8 cellular contexts compared by ENCODE assay signal in genomic region chr4:5460106-5460801, GRCh38.
DNase-seq lines count a peak whose midpoint lies in the region; ATAC-seq and TF ChIP-seq lines count a peak whose summit lies in the region.

No MANE protein-coding gene starts in this region.

- peak; percentile 35; the same call in 1 of the 2 replicates for TF ChIP-seq CTCF in OCI-LY1 (IDR thresholded peaks at IDR 0.05; ENCODE audit: low read length)
- peak; percentile 33 to 51 for TF ChIP-seq CTCF in fibroblast of lung (conservative IDR thresholded peaks at IDR 0.05 in 1 of 2, IDR thresholded peaks at IDR 0.05 in 1 of 2; ENCODE audit: low read depth in 1 of 2, low read length in 2 of 2)
- peak; percentile 68 for TF ChIP-seq CTCF in progenitor cell of endocrine pancreas (IDR thresholded peaks at IDR 0.05; ENCODE audit: unreplicated experiment)
- no peak for TF ChIP-seq CTCF in coronary artery (IDR thresholded peaks at IDR 0.05)

- H3K27me3 Mint-ChIP-seq in activated CD4-positive, alpha-beta T cell treated with anti-CD3 and anti-CD28 coated beads for 36 hours: no peaks in the 10 kb centered on the region
- H3K27me3 Mint-ChIP-seq in progenitor cell of endocrine pancreas: no peaks in the 10 kb centered on the region
- H3K27me3 Mint-ChIP-seq in activated T-helper 2 cell treated with anti-CD3 and anti-CD28 coated beads, Interferon-gamma antibody, Interleukin-2, Interleukin-4, amounts not matched to agents 10 μg/mL and 5 μg/mL and 100 μg/mL, durations not matched to agents 14 hours and 24 hours and 36 hours (ENCODE audit: low read depth): no peaks in the 10 kb centered on the region

- H3K4me3 Mint-ChIP-seq in activated CD4-positive, alpha-beta T cell treated with anti-CD3 and anti-CD28 coated beads for 36 hours: no peak overlapping the region
- no peak overlapping the region for H3K4me3 Mint-ChIP-seq in progenitor cell of endocrine pancreas (ENCODE audit: low read depth)
- no peak overlapping the region for H3K4me3 Mint-ChIP-seq in activated T-helper 2 cell treated with anti-CD3 and anti-CD28 coated beads, Interferon-gamma antibody, Interleukin-2, Interleukin-4, amounts not matched to agents 10 μg/mL and 5 μg/mL and 100 μg/mL, durations not matched to agents 14 hours and 24 hours and 36 hours (ENCODE audit: low read depth)

- H3K4me2 ChIP-seq in OCI-LY1 (ENCODE audit: low read length) (no peak overlapping the region), fibroblast of lung (ENCODE audit: extremely low read depth, insufficient read depth, low read length) (no peak overlapping the region)

- DNase-seq in activated CD4-positive, alpha-beta T cell treated with anti-CD3 and anti-CD28 coated beads for 36 hours: peak; percentile 35
- no peak for DNase-seq in activated CD4-positive, alpha-beta T cell treated with anti-CD3 and anti-CD28 coated beads for 1 hour
- DNase-seq in fibroblast of lung (ENCODE audit: low read depth in 2 of 2): peak; percentile 18 to 25
- peak; percentile 17 for DNase-seq in progenitor cell of endocrine pancreas (ENCODE audit: low spot score, unreplicated experiment)
- no peak for DNase-seq in coronary artery (ENCODE audit: low spot score)
- no peak for DNase-seq in activated T-helper 2 cell treated with anti-CD3 and anti-CD28 coated beads, Interferon-gamma antibody, Interleukin-2, Interleukin-4, amounts not matched to agents 10 μg/mL and 5 μg/mL and 100 μg/mL, durations not matched to agents 14 hours and 24 hours and 36 hours (ENCODE audit: low spot score)

- no peak overlapping the region for H3K4me3 ChIP-seq in OCI-LY1 (ENCODE audit: low read depth, low read length, poor library complexity, severe bottlenecking)
- H3K4me3 ChIP-seq in fibroblast of lung (replicated peaks in 1 of 4; ENCODE audit: control extremely low read depth in 1 of 4, insufficient read depth in 1 of 4, low read depth in 3 of 4, low read length in 4 of 4): no peak overlapping the region
- no peak overlapping the region for H3K4me3 ChIP-seq in coronary artery

- H3K27ac ChIP-seq in OCI-LY1 (ENCODE audit: low read depth, low read length, poor library complexity, severe bottlenecking): no peak overlapping the region
- H3K27ac ChIP-seq in fibroblast of lung (ENCODE audit: insufficient read depth, low read length): no peak overlapping the region
- H3K27ac ChIP-seq in coronary artery: no peak overlapping the region

- H3F3A ChIP-seq in OCI-LY1 (ENCODE audit: insufficient read depth, low read length): no peaks in the 10 kb centered on the region

- H2AFZ ChIP-seq in OCI-LY1 (ENCODE audit: low read length): no peak overlapping the region
- H2AFZ ChIP-seq in fibroblast of lung (ENCODE audit: low read length): no peak overlapping the region

- no peaks in the 10 kb centered on the region for H3K4me1 Mint-ChIP-seq in activated CD4-positive, alpha-beta T cell treated with anti-CD3 and anti-CD28 coated beads for 36 hours
- H3K4me1 Mint-ChIP-seq in progenitor cell of endocrine pancreas (ENCODE audit: low read depth): no peaks in the 10 kb centered on the region
- H3K4me1 Mint-ChIP-seq in activated T-helper 2 cell treated with anti-CD3 and anti-CD28 coated beads, Interferon-gamma antibody, Interleukin-2, Interleukin-4, amounts not matched to agents 10 μg/mL and 5 μg/mL and 100 μg/mL, durations not matched to agents 14 hours and 24 hours and 36 hours (ENCODE audit: low read depth): no peaks in the 10 kb centered on the region

- H3K9me3 ChIP-seq in OCI-LY1 (ENCODE audit: low read length) (no peaks in the 10 kb centered on the region), fibroblast of lung (ENCODE audit: control insufficient read depth, insufficient read depth, low read depth, low read length) (no peaks in the 10 kb centered on the region)

- H4K20me1 ChIP-seq in OCI-LY1 (ENCODE audit: insufficient read depth, low read length): no peaks in the 10 kb centered on the region
- no peaks in the 10 kb centered on the region for H4K20me1 ChIP-seq in fibroblast of lung (ENCODE audit: control insufficient read depth, extremely low read depth, insufficient read depth, low read length)

- CTCF ChIA-PET in activated CD4-positive, alpha-beta T cell treated with anti-CD3 and anti-CD28 coated beads for 36 hours (lab: Charles Lee): interaction anchor here (0.7 to 1.2 kb wide), 2 partner anchors 9 to 65 kb away, joined by 3 to 4 read pairs; no protein-coding TSS in a partner anchor

- no peaks in the 10 kb centered on the region for H3K36me3 Mint-ChIP-seq in activated CD4-positive, alpha-beta T cell treated with anti-CD3 and anti-CD28 coated beads for 36 hours (ENCODE audit: low read depth)
- no peaks in the 10 kb centered on the region for H3K36me3 Mint-ChIP-seq in progenitor cell of endocrine pancreas (ENCODE audit: insufficient read depth)
- H3K36me3 Mint-ChIP-seq in activated T-helper 2 cell treated with anti-CD3 and anti-CD28 coated beads, Interferon-gamma antibody, Interleukin-2, Interleukin-4, amounts not matched to agents 10 μg/mL and 5 μg/mL and 100 μg/mL, durations not matched to agents 14 hours and 24 hours and 36 hours (ENCODE audit: low read depth): no peaks in the 10 kb centered on the region

- H3K27ac Mint-ChIP-seq in activated CD4-positive, alpha-beta T cell treated with anti-CD3 and anti-CD28 coated beads for 36 hours: no peak overlapping the region
- peak overlapping the region; percentile 43 for H3K27ac Mint-ChIP-seq in progenitor cell of endocrine pancreas
- no peak overlapping the region for H3K27ac Mint-ChIP-seq in activated T-helper 2 cell treated with anti-CD3 and anti-CD28 coated beads, Interferon-gamma antibody, Interleukin-2, Interleukin-4, amounts not matched to agents 10 μg/mL and 5 μg/mL and 100 μg/mL, durations not matched to agents 14 hours and 24 hours and 36 hours

- POLR2A ChIA-PET in activated CD4-positive, alpha-beta T cell treated with anti-CD3 and anti-CD28 coated beads for 36 hours (lab: Charles Lee): no interaction called here

- H3K4me1 ChIP-seq in OCI-LY1 (ENCODE audit: insufficient read depth, low read length, severe bottlenecking): no peaks in the 10 kb centered on the region
- no peaks in the 10 kb centered on the region for H3K4me1 ChIP-seq in fibroblast of lung (ENCODE audit: control insufficient read depth, extremely low read depth, insufficient read depth, low read length)

- H3K27me3 ChIP-seq in OCI-LY1 (ENCODE audit: insufficient read depth, low read length) (no peaks in the 10 kb centered on the region), fibroblast of lung (ENCODE audit: control insufficient read depth, insufficient read depth, low read length) (no peaks in the 10 kb centered on the region)

- no peak overlapping the region for H3K9ac ChIP-seq in OCI-LY1 (ENCODE audit: low read length)
- H3K9ac ChIP-seq in fibroblast of lung (ENCODE audit: insufficient read depth, low read length): no peak overlapping the region

- H3K36me3 ChIP-seq in OCI-LY1 (ENCODE audit: insufficient read depth, low read length) (no peaks in the 10 kb centered on the region), fibroblast of lung (ENCODE audit: control insufficient read depth, insufficient read depth, low read length) (no peaks in the 10 kb centered on the region)

- H3K79me2 ChIP-seq in OCI-LY1 (ENCODE audit: insufficient read depth, low read length) (no peaks in the 10 kb centered on the region), fibroblast of lung (ENCODE audit: control insufficient read depth, insufficient read depth, low read length) (no peaks in the 10 kb centered on the region)

- H3K9me3 Mint-ChIP-seq in activated CD4-positive, alpha-beta T cell treated with anti-CD3 and anti-CD28 coated beads for 36 hours (ENCODE audit: low read depth): no peaks in the 10 kb centered on the region
- no peaks in the 10 kb centered on the region for H3K9me3 Mint-ChIP-seq in progenitor cell of endocrine pancreas (ENCODE audit: low read depth)
- no peaks in the 10 kb centered on the region for H3K9me3 Mint-ChIP-seq in activated T-helper 2 cell treated with anti-CD3 and anti-CD28 coated beads, Interferon-gamma antibody, Interleukin-2, Interleukin-4, amounts not matched to agents 10 μg/mL and 5 μg/mL and 100 μg/mL, durations not matched to agents 14 hours and 24 hours and 36 hours

- ATAC-seq in activated CD4-positive, alpha-beta T cell treated with anti-CD3 and anti-CD28 coated beads for 36 hours: no peak
- no peak for ATAC-seq in HG03457 (IDR thresholded peaks at IDR 0.05; ENCODE audit: unreplicated experiment)

- no peaks in the 10 kb centered on the region for H3K9me2 ChIP-seq in OCI-LY1 (ENCODE audit: low read depth, low read length)

- intact Hi-C loops in activated CD4-positive, alpha-beta T cell treated with anti-CD3 and anti-CD28 coated beads for 36 hours (cut with DNase I, micrococcal nuclease): loop anchor here in 1 of 2 experiments (1.0 kb wide), 1 partner anchor 465 kb away; no protein-coding TSS in a partner anchor
- intact Hi-C loops in activated T-helper 2 cell treated with anti-CD3 and anti-CD28 coated beads, Interferon-gamma antibody, Interleukin-2, Interleukin-4, amounts not matched to agents 10 μg/mL and 5 μg/mL and 100 μg/mL, durations not matched to agents 14 hours and 24 hours and 36 hours (cut with micrococcal nuclease): no loop called here

Comparison
In these comparisons a context has a peak if more than half of its experiments do, and no peak if none do; other contexts are left out.
1. DNase-seq: peak in activated CD4-positive, alpha-beta T cell treated with anti-CD3 and anti-CD28 coated beads for 36 hours (single experiment), fibroblast of lung (2 of 2) and progenitor cell of endocrine pancreas (single experiment); none in activated CD4-positive, alpha-beta T cell treated with anti-CD3 and anti-CD28 coated beads for 1 hour (single experiment), coronary artery (single experiment) and activated T-helper 2 cell treated with anti-CD3 and anti-CD28 coated beads, Interferon-gamma antibody, Interleukin-2, Interleukin-4, amounts not matched to agents 10 μg/mL and 5 μg/mL and 100 μg/mL, durations not matched to agents 14 hours and 24 hours and 36 hours (single experiment).